ENCODE assay signal across 11 cellular contexts in the genomic region with DNA sequence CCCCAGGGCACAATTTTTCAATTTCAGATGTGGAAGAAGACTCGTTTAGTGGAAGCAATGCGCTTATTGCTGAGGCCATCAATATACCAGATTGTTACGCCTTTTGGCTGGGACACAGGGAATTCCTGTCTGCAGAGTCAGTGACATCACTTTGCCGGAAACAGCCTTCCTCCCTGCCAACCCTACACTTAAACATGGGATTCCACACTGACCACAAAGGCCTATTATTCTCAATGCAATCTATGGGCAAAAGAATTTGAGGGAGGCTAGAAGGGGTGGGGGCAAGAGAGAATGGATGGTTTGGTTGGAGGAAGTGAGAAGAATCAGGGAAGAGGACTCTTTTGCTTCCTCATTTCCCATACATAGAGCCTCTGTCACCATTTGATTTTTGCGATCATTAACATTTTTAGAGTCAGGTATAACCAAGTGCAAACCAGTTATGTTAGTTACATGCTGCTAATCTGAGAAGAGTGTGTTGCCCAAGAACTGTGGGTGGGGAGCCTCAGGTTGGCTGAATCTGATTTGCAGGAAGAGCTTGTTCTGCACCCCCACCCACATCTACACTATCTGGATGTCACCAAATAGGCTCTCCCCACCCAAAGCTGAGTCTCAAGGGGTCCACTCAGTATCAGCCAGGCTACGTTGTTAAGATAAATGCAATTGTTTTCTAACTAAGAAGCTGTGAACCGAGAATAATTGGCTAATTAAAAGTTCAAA. TPM values are rescaled to one million over a fixed set of nuclear protein-coding genes. Genes with fewer than 3 reads are reported as not detected.
DNase-seq lines count a peak whose midpoint lies in the region; ATAC-seq and TF ChIP-seq lines count a peak whose summit lies in the region.
"Had no signal": no experiment of that assay in that cellular context is flagged by ENCODE, and none has a peak within 500 bp of the region (broad histone marks: within the 10 kb centered on the region; RNA-seq: fewer than 3 reads in every experiment).

No MANE protein-coding gene starts in this region.

- H3K4me3 ChIP-seq in BE2C (ENCODE audit: low read depth, low read length), result no peak overlapping the region

- peaks cover 19% of the 10 kb centered on the region for H3K36me3 Mint-ChIP-seq in memory B cell

- no peaks in the 10 kb centered on the region for H3K36me3 ChIP-seq in BE2C
- H3K36me3 ChIP-seq: WERI-Rb-1 had no signal

- no peaks in the 10 kb centered on the region for H3K27me3 Mint-ChIP-seq in memory B cell

- H3K4me1 Mint-ChIP-seq in memory B cell, result peaks cover 35% of the 10 kb centered on the region

- H3K4me1 ChIP-seq in BE2C, result no peaks in the 10 kb centered on the region

- TF ChIP-seq RAD21 in Ishikawa (IDR thresholded peaks at IDR 0.05; ENCODE audit: low read depth), result no peak

- no peaks in the 10 kb centered on the region for H3K9me3 ChIP-seq in BE2C

- no peak for TF ChIP-seq CTCF in BE2C (IDR thresholded peaks at IDR 0.05; ENCODE audit: low read depth, low read length)

- peak; percentile 19 for ATAC-seq in memory B cell (ENCODE audit: low read depth)

- H3K4me3 Mint-ChIP-seq in memory B cell, result no peak overlapping the region

- H3K9me3 Mint-ChIP-seq in memory B cell, result peaks cover 1% of the 10 kb centered on the region

- peak overlapping the region; percentile 33 for H3K27ac Mint-ChIP-seq in memory B cell

- in situ Hi-C loops in G401 (cut with HindIII; ENCODE audit: low sequenced_read_pairs), result no loop called here

- DNase-seq in AG08396 (ENCODE audit: low spot score) (peak; percentile 85), epidermal melanocyte (ENCODE audit: insufficient read length, low spot score) (peak; percentile 92), memory B cell (ENCODE audit: low spot score in 2 of 2) (no peak), BE2C (no peak), NCI-H446 treated with DMSO at 0.1 percent for 48 hours (lab: John Stamatoyannopoulos, UW) (no peak), G401 (ENCODE audit: low spot score) (no peak)
- DNase-seq in activated naive CD4-positive, alpha-beta T cell (lab: John Stamatoyannopoulos, UW), result no peak
- DNase-seq: NCI-H1092, occipital lobe, WERI-Rb-1 had no signal

- no peaks in the 10 kb centered on the region for H3K27me3 ChIP-seq in BE2C

- peak; percentile 54; the same call in 1 of the 2 replicates for TF ChIP-seq EP300 in Ishikawa (IDR thresholded peaks at IDR 0.05; ENCODE audit: borderline replicate concordance)

TF ChIP-seq in Ishikawa, 13 proteins besides CTCF, POLR2A, EP300 and RAD21:
- peak; percentile 77 for TF ChIP-seq TEAD4 (IDR thresholded peaks at IDR 0.05)
- peak; percentile 79 for TF ChIP-seq NFIC (IDR thresholded peaks at IDR 0.05)
- TF ChIP-seq YY1 (IDR thresholded peaks at IDR 0.05; ENCODE audit: low read depth), result no peak
- no peak for TF ChIP-seq TCF12 (IDR thresholded peaks at IDR 0.05; ENCODE audit: low read depth)
- TF ChIP-seq FOXM1 (IDR thresholded peaks at IDR 0.05; ENCODE audit: borderline replicate concordance, low read depth), result 0 out of 2 replicates have a peak, but pooled peaks have one; percentile 14
- 0 out of 2 replicates have a peak, but pooled peaks have one; percentile 47 for TF ChIP-seq CEBPB (IDR thresholded peaks at IDR 0.05)

RNA-seq across cellular contexts. Expression of gene ENTPD1, which starts 58.2 kb away (rescaled TPM):
- 3.8 TPM for polyA plus RNA-seq in BE2C (2012; ENCODE audit: insufficient read depth, insufficient read length, low read depth)
- total RNA-seq in G401 (2014; rRNA removed; shearing (Covaris generic)), result not detected in 2 replicates

Comparison
In these comparisons a context has a peak if more than half of its experiments do, and no peak if none do; other contexts are left out.
1. DNase-seq: peak in AG08396 (single experiment) and epidermal melanocyte (single experiment); none in memory B cell (0 of 2), BE2C (single experiment), activated naive CD4-positive, alpha-beta T cell (0 of 4), NCI-H446 treated with DMSO at 0.1 percent for 48 hours (single experiment) and G401 (single experiment).